12 cellular contexts compared by ENCODE assay signal in the genomic region with DNA sequence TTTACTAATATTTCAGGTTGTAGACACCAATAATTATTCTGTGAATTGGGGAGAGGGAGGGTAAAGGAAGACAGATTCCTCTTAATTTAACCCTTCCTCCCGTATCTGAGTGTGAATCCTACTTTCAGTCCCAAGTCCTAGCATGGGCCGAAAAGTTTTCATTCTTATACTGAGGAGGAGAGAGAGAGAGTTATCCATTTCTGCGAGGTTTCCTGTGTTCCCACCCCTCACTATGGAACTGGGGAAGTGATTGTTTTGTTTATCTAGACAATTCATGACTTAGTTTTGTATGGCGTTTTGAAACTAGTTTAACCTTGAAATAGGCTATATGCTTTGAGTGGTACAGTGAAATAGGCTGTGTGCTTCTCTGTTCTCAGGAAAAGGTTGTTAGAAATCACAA.
DNase-seq lines count a peak whose midpoint lies in the region; ATAC-seq and TF ChIP-seq lines count a peak whose summit lies in the region.
"Had no signal": no experiment of that assay in that cellular context is flagged by ENCODE, and none has a peak within 500 bp of the region (broad histone marks: within the 10 kb centered on the region; RNA-seq: fewer than 3 reads in every experiment).

No MANE protein-coding gene starts in this region.

- no peak for TF ChIP-seq POLR2A in adrenal gland (IDR thresholded peaks at IDR 0.05)

- intact Hi-C loops in activated T-helper 1 cell treated with anti-CD3 and anti-CD28 coated beads, Interleukin-12 subunit alpha, Interleukin-12 subunit beta, Interleukin-2, Interleukin-4 antibody, amounts not matched to agents 30 ng/mL and 10 ng/mL and 1 ng/mL, durations not matched to agents 14 hours and 24 hours and 36 hours (cut with micrococcal nuclease): loop anchor here (1.0 to 5.0 kb wide), 2 partner anchors 868 to 1332 kb away; a partner anchor contains a TSS
- intact Hi-C loops in adrenal gland (cut with DNase I): loop anchor here in 1 of 2 donors (5.0 kb wide), 1 partner anchor 1087 kb away; no protein-coding TSS in a partner anchor

- H3K36me3 Mint-ChIP-seq in stimulated activated naive CD8-positive, alpha-beta T cell treated with anti-CD3 and anti-CD28 coated beads, Interleukin-15, Interleukin-2, amounts not matched to agents 100 ng/mL and 50 ng/mL, for 24 hours (ENCODE audit: low read depth): no peaks in the 10 kb centered on the region
- H3K36me3 Mint-ChIP-seq in activated T-helper 1 cell treated with anti-CD3 and anti-CD28 coated beads, Interleukin-12 subunit alpha, Interleukin-12 subunit beta, Interleukin-2, Interleukin-4 antibody, amounts not matched to agents 30 ng/mL and 10 ng/mL and 1 ng/mL, durations not matched to agents 14 hours and 24 hours and 36 hours (ENCODE audit: low read depth): peaks cover 3% of the 10 kb centered on the region
- H3K36me3 Mint-ChIP-seq in type B pancreatic cell: no peaks in the 10 kb centered on the region

- ATAC-seq in stimulated activated naive CD8-positive, alpha-beta T cell treated with anti-CD3 and anti-CD28 coated beads, Interleukin-15, Interleukin-2, amounts not matched to agents 100 U/mL and 50 U/mL, for 24 hours: no peak

- no peak overlapping the region for H3K27ac Mint-ChIP-seq in stimulated activated naive CD8-positive, alpha-beta T cell treated with anti-CD3 and anti-CD28 coated beads, Interleukin-15, Interleukin-2, amounts not matched to agents 100 ng/mL and 50 ng/mL, for 24 hours
- H3K27ac Mint-ChIP-seq in activated T-helper 1 cell treated with anti-CD3 and anti-CD28 coated beads, Interleukin-12 subunit alpha, Interleukin-12 subunit beta, Interleukin-2, Interleukin-4 antibody, amounts not matched to agents 30 ng/mL and 10 ng/mL and 1 ng/mL, durations not matched to agents 14 hours and 24 hours and 36 hours: no peak overlapping the region
- no peak overlapping the region for H3K27ac Mint-ChIP-seq in type B pancreatic cell

- H3K9me3 ChIP-seq in iPS-20b (ENCODE audit: insufficient read depth, low read depth, low read length) (no peaks in the 10 kb centered on the region), adrenal gland (replicated peaks in 1 of 3) (no peaks in the 10 kb centered on the region)
- H3K9me3 ChIP-seq: body of pancreas, right atrium auricular region had no signal

- no peaks in the 10 kb centered on the region for H3K36me3 ChIP-seq in iPS-20b (ENCODE audit: insufficient read depth, low read depth, low read length)
- H3K36me3 ChIP-seq in adrenal gland (replicated peaks in 1 of 2): no peaks in the 10 kb centered on the region
- H3K36me3 ChIP-seq: BLaER1, right atrium auricular region had no signal

- H3K4me1 ChIP-seq in iPS-20b (ENCODE audit: insufficient read depth, low read length): peaks cover 5% of the 10 kb centered on the region
- peaks cover 5 to 6% of the 10 kb centered on the region in 2 donors for H3K4me1 ChIP-seq in adrenal gland (replicated peaks in 1 of 2)
- H3K4me1 ChIP-seq: BLaER1 had no signal

- DNase-seq in stimulated activated naive CD8-positive, alpha-beta T cell treated with anti-CD3 and anti-CD28 coated beads, Interleukin-15, Interleukin-2, amounts not matched to agents 100 U/mL and 50 U/mL, for 24 hours: no peak
- no peak for DNase-seq in activated T-helper 1 cell treated with anti-CD3 and anti-CD28 coated beads, Interleukin-12 subunit alpha, Interleukin-12 subunit beta, Interleukin-2, Interleukin-4 antibody, amounts not matched to agents 30 ng/mL and 10 ng/mL and 1 ng/mL, durations not matched to agents 14 hours and 24 hours and 36 hours (ENCODE audit: low spot score)
- DNase-seq in type B pancreatic cell (ENCODE audit: extremely low spot score, unreplicated experiment) (no peak), HCEC 1CT (no peak), NCI-H146 (lab: John Stamatoyannopoulos, UW) (no peak), adrenal gland (no peak)

- H3K9ac ChIP-seq in iPS-20b (ENCODE audit: low read depth, low read length): peak overlapping the region; percentile 50; the same call in 1 of the 2 replicates
- H3K9ac ChIP-seq: BLaER1 had no signal

- H3K9me3 Mint-ChIP-seq in stimulated activated naive CD8-positive, alpha-beta T cell treated with anti-CD3 and anti-CD28 coated beads, Interleukin-15, Interleukin-2, amounts not matched to agents 100 ng/mL and 50 ng/mL, for 24 hours: no peaks in the 10 kb centered on the region
- no peaks in the 10 kb centered on the region for H3K9me3 Mint-ChIP-seq in activated T-helper 1 cell treated with anti-CD3 and anti-CD28 coated beads, Interleukin-12 subunit alpha, Interleukin-12 subunit beta, Interleukin-2, Interleukin-4 antibody, amounts not matched to agents 30 ng/mL and 10 ng/mL and 1 ng/mL, durations not matched to agents 14 hours and 24 hours and 36 hours
- H3K9me3 Mint-ChIP-seq in type B pancreatic cell: no peaks in the 10 kb centered on the region

- peak overlapping the region; percentile 71 for H3K4me3 Mint-ChIP-seq in stimulated activated naive CD8-positive, alpha-beta T cell treated with anti-CD3 and anti-CD28 coated beads, Interleukin-15, Interleukin-2, amounts not matched to agents 100 ng/mL and 50 ng/mL, for 24 hours
- peak overlapping the region; percentile 45 for H3K4me3 Mint-ChIP-seq in activated T-helper 1 cell treated with anti-CD3 and anti-CD28 coated beads, Interleukin-12 subunit alpha, Interleukin-12 subunit beta, Interleukin-2, Interleukin-4 antibody, amounts not matched to agents 30 ng/mL and 10 ng/mL and 1 ng/mL, durations not matched to agents 14 hours and 24 hours and 36 hours
- H3K4me3 Mint-ChIP-seq in type B pancreatic cell: peak overlapping the region; percentile 74

- TF ChIP-seq CTCF in type B pancreatic cell (conservative IDR thresholded peaks at IDR 0.05) (no peak), adrenal gland (IDR thresholded peaks at IDR 0.05) (no peak)

- H3K27ac ChIP-seq in iPS-20b (ENCODE audit: low read length): no peak overlapping the region
- no peak overlapping the region for H3K27ac ChIP-seq in adrenal gland
- H3K27ac ChIP-seq: BLaER1, body of pancreas, epithelial cell of prostate, right atrium auricular region had no signal

- H3K4me1 Mint-ChIP-seq in stimulated activated naive CD8-positive, alpha-beta T cell treated with anti-CD3 and anti-CD28 coated beads, Interleukin-15, Interleukin-2, amounts not matched to agents 100 ng/mL and 50 ng/mL, for 24 hours (ENCODE audit: low read depth): peaks cover 15% of the 10 kb centered on the region
- peaks cover 18% of the 10 kb centered on the region for H3K4me1 Mint-ChIP-seq in activated T-helper 1 cell treated with anti-CD3 and anti-CD28 coated beads, Interleukin-12 subunit alpha, Interleukin-12 subunit beta, Interleukin-2, Interleukin-4 antibody, amounts not matched to agents 30 ng/mL and 10 ng/mL and 1 ng/mL, durations not matched to agents 14 hours and 24 hours and 36 hours (ENCODE audit: low read depth)
- H3K4me1 Mint-ChIP-seq in type B pancreatic cell (ENCODE audit: unreplicated experiment): no peaks in the 10 kb centered on the region

- peaks cover 80% of the 10 kb centered on the region for H3K27me3 Mint-ChIP-seq in stimulated activated naive CD8-positive, alpha-beta T cell treated with anti-CD3 and anti-CD28 coated beads, Interleukin-15, Interleukin-2, amounts not matched to agents 100 ng/mL and 50 ng/mL, for 24 hours
- H3K27me3 Mint-ChIP-seq in activated T-helper 1 cell treated with anti-CD3 and anti-CD28 coated beads, Interleukin-12 subunit alpha, Interleukin-12 subunit beta, Interleukin-2, Interleukin-4 antibody, amounts not matched to agents 30 ng/mL and 10 ng/mL and 1 ng/mL, durations not matched to agents 14 hours and 24 hours and 36 hours (ENCODE audit: insufficient read depth): peaks cover 48% of the 10 kb centered on the region
- H3K27me3 Mint-ChIP-seq in type B pancreatic cell: peaks cover 67% of the 10 kb centered on the region

- WGBS in adrenal gland, 4 donors: 54 to 58% (median 57%) methylated on average over 4 of the region's 4 CpGs

- H3K4me3 ChIP-seq in iPS-20b (ENCODE audit: low read length) (peak overlapping the region; percentile 81; the same call in 1 of the 2 replicates), adrenal gland (no peak overlapping the region)
- H3K4me3 ChIP-seq: BLaER1, body of pancreas had no signal

- H3K27me3 ChIP-seq in iPS-20b (ENCODE audit: insufficient read depth, low read length) (peaks cover 51% of the 10 kb centered on the region), adrenal gland (peaks cover 34% of the 10 kb centered on the region)
